Comparison of ENCODE assay signal across 27 cellular contexts in genomic region chr4:186424745-186425144, GRCh38.
DNase-seq lines count a peak whose midpoint lies in the region; ATAC-seq, FAIRE-seq and TF ChIP-seq lines count a peak whose summit lies in the region.
"Had no signal": no experiment of that assay in that cellular context is flagged by ENCODE, and none has a peak within 500 bp of the region (broad histone marks: within the 10 kb centered on the region; RNA-seq: fewer than 3 reads in every experiment).

No MANE protein-coding gene starts in this region.

- H3K4me1 ChIP-seq in HepG2 (ENCODE audit: insufficient read depth, low read length) (no peaks in the 10 kb centered on the region), right lobe of liver (no peaks in the 10 kb centered on the region), HEK293 (ENCODE audit: control insufficient read depth, insufficient read depth, low read length) (no peaks in the 10 kb centered on the region), H9 (ENCODE audit: insufficient read depth, low read length) (no peaks in the 10 kb centered on the region)
- H3K4me1 ChIP-seq: BE2C, BLaER1 had no signal

- H3K18ac ChIP-seq in H9 (ENCODE audit: insufficient read length, low read depth, low read length) = no peak overlapping the region

- in situ Hi-C loops in HepG2 (cut with HindIII; ENCODE audit: extremely low pct_ligation_motif_present, low pct_unique_long_range_greater_than_20kb) = no loop called here

- H3K4me3 ChIP-seq in HepG2 (replicated peaks in 1 of 3; ENCODE audit: insufficient read depth in 1 of 3, low read depth in 2 of 3, low read length in 3 of 3) (no peak overlapping the region), right lobe of liver (no peak overlapping the region), HEK293 (ENCODE audit: low read depth, low read length) (no peak overlapping the region)
- H3K4me3 ChIP-seq: BLaER1, GM12878 had no signal

- TF ChIP-seq CTCF in HepG2 (CRISPR knock-in tag; IDR thresholded peaks at IDR 0.05) (no peak), right lobe of liver (IDR thresholded peaks at IDR 0.05) (no peak), HEK293 (tag by site-specific recombination; IDR thresholded peaks at IDR 0.05) (no peak), H9 (conservative IDR thresholded peaks at IDR 0.05) (no peak)

- no TSS peak for BruUV-seq in HepG2 (replicated peaks; lab: Mats Ljungman, UMichigan)

- H2BK120ac ChIP-seq in H9 (ENCODE audit: low read depth, low read length, poor library complexity, severe bottlenecking) = no peak overlapping the region

- no peak overlapping the region for H3K23ac ChIP-seq in H9 (ENCODE audit: insufficient read length, low read depth, low read length)

- CTCF ChIA-PET in HepG2 (lab: Yijun Ruan, JAX; ENCODE audit: low intra/inter-chr PET ratio, low total read pairs) (no interaction called here), HEK293 (lab: Yijun Ruan, JAX) (no interaction called here)

- TF ChIP-seq POLR2A in HepG2 (IDR thresholded peaks at IDR 0.05; ENCODE audit: insufficient read depth in 1 of 2, low read depth in 2 of 2, low read length in 2 of 2) (no peak), right lobe of liver (IDR thresholded peaks at IDR 0.05) (no peak)

- no peak for FAIRE-seq in HepG2 (lab: Jason Lieb, UNC)
- FAIRE-seq: A204.1, GM12878, GM12892, GM18507, GM19239 had no signal

- H2BK15ac ChIP-seq in H9 (ENCODE audit: low read depth, low read length) = no peak overlapping the region

- no peak overlapping the region for H2BK12ac ChIP-seq in H9 (ENCODE audit: insufficient read length, low read depth, low read length)

- no peaks in the 10 kb centered on the region for H3K4me1 Mint-ChIP-seq in H9
- H3K4me1 Mint-ChIP-seq: CD14-positive monocyte; CD4-positive, alpha-beta memory T cell; CD4-positive, CD25-positive, alpha-beta regulatory T cell; CD8-positive, alpha-beta memory T cell had no signal

- H3K9me3 Mint-ChIP-seq in H9 = no peaks in the 10 kb centered on the region
- H3K9me3 Mint-ChIP-seq: CD4-positive, CD25-positive, alpha-beta regulatory T cell; CD8-positive, alpha-beta memory T cell had no signal

- no peak overlapping the region for H4K8ac ChIP-seq in H9 (replicated peaks; ENCODE audit: insufficient read length, low read depth, low read length)

- H3K36me3 Mint-ChIP-seq in H9 (ENCODE audit: insufficient read depth in 1 of 3, low read depth in 3 of 3) = no peaks in the 10 kb centered on the region
- H3K36me3 Mint-ChIP-seq: CD14-positive monocyte; CD4-positive, alpha-beta memory T cell; CD4-positive, CD25-positive, alpha-beta regulatory T cell; CD8-positive, alpha-beta memory T cell had no signal

- no peak for ATAC-seq in HepG2
- no peak for ATAC-seq in right lobe of liver
- no peak for ATAC-seq in GM18511 (IDR thresholded peaks at IDR 0.05; ENCODE audit: unreplicated experiment)
- ATAC-seq: GM12878 had no signal

- no peak overlapping the region for H2BK20ac ChIP-seq in H9 (ENCODE audit: low read depth, low read length, poor library complexity, severe bottlenecking)

- H3K56ac ChIP-seq in H9 (ENCODE audit: insufficient read length, low read depth, low read length) = no peak overlapping the region

- H3K27me3 ChIP-seq in HepG2 (ENCODE audit: control insufficient read depth in 1 of 2, insufficient read depth in 2 of 2, low read length in 2 of 2) (peaks cover 1 to 5% of the 10 kb centered on the region in 2 experiments), right lobe of liver (no peaks in the 10 kb centered on the region), H9 (ENCODE audit: insufficient read depth, low read length) (no peaks in the 10 kb centered on the region)
- H3K27me3 ChIP-seq: BE2C, BLaER1 had no signal

- H3K36me3 ChIP-seq in HepG2 (replicated peaks in 1 of 2; ENCODE audit: control insufficient read depth in 1 of 2, insufficient read depth in 2 of 2, low read length in 2 of 2) = no peaks in the 10 kb centered on the region
- H3K36me3 ChIP-seq in right lobe of liver = no peaks in the 10 kb centered on the region
- no peaks in the 10 kb centered on the region for H3K36me3 ChIP-seq in HEK293 (ENCODE audit: control insufficient read depth in 2 of 2, insufficient read depth in 1 of 2, low read length in 2 of 2)
- H3K36me3 ChIP-seq: BE2C, BLaER1 had no signal

- intact Hi-C loops in HepG2 (cut with micrococcal nuclease; ENCODE audit: unreplicated experiment) (no loop called here), right lobe of liver (cut with DNase I) (no loop called here)

- H3K79me1 ChIP-seq in H9 (ENCODE audit: insufficient read depth, low read depth, low read length, poor library complexity, severe bottlenecking) = no peaks in the 10 kb centered on the region

- H3K9ac ChIP-seq in HepG2 (ENCODE audit: insufficient read depth, low read depth, low read length) (no peak overlapping the region), H9 (ENCODE audit: extremely low read depth, insufficient read length, low read length) (no peak overlapping the region)
- H3K9ac ChIP-seq: BLaER1 had no signal

- H2AFZ ChIP-seq in HepG2 (ENCODE audit: low read length) = no peak overlapping the region
- H2AFZ ChIP-seq in H9 (ENCODE audit: low read length) = no peak overlapping the region

- H3K79me2 ChIP-seq in HepG2 (ENCODE audit: insufficient read depth, low read length) (no peaks in the 10 kb centered on the region), H9 (ENCODE audit: insufficient read depth, low read length) (no peaks in the 10 kb centered on the region)

- no peak overlapping the region for H3K27ac Mint-ChIP-seq in H9
- H3K27ac Mint-ChIP-seq: CD14-positive monocyte; CD4-positive, alpha-beta memory T cell; CD4-positive, CD25-positive, alpha-beta regulatory T cell; CD8-positive, alpha-beta memory T cell had no signal

- no peak overlapping the region for H3K4me2 ChIP-seq in HepG2 (ENCODE audit: low read depth, low read length)
- no peak overlapping the region for H3K4me2 ChIP-seq in H9 (ENCODE audit: insufficient read depth, insufficient read length, low read length)
- H3K4me2 ChIP-seq: BLaER1 had no signal

- TF ChIP-seq RAD21 in HepG2 (CRISPR knock-in tag; IDR thresholded peaks at IDR 0.05) = no peak

- H3K4me3 Mint-ChIP-seq in H9 = no peak overlapping the region
- H3K4me3 Mint-ChIP-seq: CD14-positive monocyte; CD4-positive, alpha-beta memory T cell; CD4-positive, CD25-positive, alpha-beta regulatory T cell; CD8-positive, alpha-beta memory T cell had no signal

- no peaks in the 10 kb centered on the region for H3K23me2 ChIP-seq in H9 (ENCODE audit: insufficient read length, low read depth, low read length, poor library complexity, severe bottlenecking)

- H3K9me3 ChIP-seq in HepG2 (ENCODE audit: low read length) = no peaks in the 10 kb centered on the region
- H3K9me3 ChIP-seq in right lobe of liver = no peaks in the 10 kb centered on the region
- H3K9me3 ChIP-seq in HEK293 (ENCODE audit: control insufficient read depth, insufficient read depth, low read depth, low read length) = no peaks in the 10 kb centered on the region
- no peaks in the 10 kb centered on the region for H3K9me3 ChIP-seq in H9 (ENCODE audit: control insufficient read depth, low read depth, low read length)
- H3K9me3 ChIP-seq: BE2C, BLaER1 had no signal

- H3T11ph ChIP-seq in H9 (ENCODE audit: low read length) = no peak overlapping the region

- no peak overlapping the region for H2AK5ac ChIP-seq in H9 (ENCODE audit: insufficient read length, low read length)

- no peaks in the 10 kb centered on the region; the same call in 1 of the 2 replicates for H3K27me3 Mint-ChIP-seq in H9 (ENCODE audit: low read depth)
- H3K27me3 Mint-ChIP-seq: CD4-positive, alpha-beta memory T cell; CD4-positive, CD25-positive, alpha-beta regulatory T cell had no signal

- no peak overlapping the region for H3K4ac ChIP-seq in H9 (ENCODE audit: low read depth, low read length)

- H2BK5ac ChIP-seq in H9 (ENCODE audit: insufficient read length, low read length) = no peak overlapping the region

- DNase-seq in HepG2 (ENCODE audit: low spot score) (no peak), right lobe of liver (no peak), H9 (no peak)
- DNase-seq: 8988T; ACHN; BE2C; C1 segment of cervical spinal cord; CD4-positive, alpha-beta memory T cell; CD4-positive, CD25-positive, alpha-beta regulatory T cell; CD8-positive, alpha-beta memory T cell; COR-L47; DMS 273 treated with DMSO at 0.1 percent for 48 hours; DMS153; DMS53; DMS79; DND-41; EL; GDM1 had no signal

- H3K14ac ChIP-seq in H9 (ENCODE audit: insufficient read depth, low read length) = no peak overlapping the region

- WGBS in HepG2 (ENCODE audit: low lambda C conversion rate) = 10% methylated on average over 4 of the region's 4 CpGs
- 53% methylated on average over 4 of the region's 4 CpGs for WGBS in right lobe of liver (ENCODE audit: insufficient coverage, low coverage, low lambda C conversion rate, missing lambda C conversion rate)
- WGBS in H9 (ENCODE audit: extremely low coverage, insufficient read length, low lambda C conversion rate) = no CpG with 5 or more reads among the region's 4 CpGs

- POLR2A ChIA-PET in HepG2 (lab: Yijun Ruan, JAX) (no interaction called here), HEK293 (lab: Yijun Ruan, JAX) (no interaction called here)

- no peak overlapping the region for H3K27ac ChIP-seq in HepG2 (ENCODE audit: extremely low read length, insufficient read depth, low read length)
- no peak overlapping the region for H3K27ac ChIP-seq in right lobe of liver
- no peak overlapping the region for H3K27ac ChIP-seq in HEK293 (ENCODE audit: extremely low read depth, low read depth, low read length)
- no peak overlapping the region for H3K27ac ChIP-seq in H9 (ENCODE audit: insufficient read length, low read depth, low read length)
- H3K27ac ChIP-seq: BLaER1 had no signal

- TF ChIP-seq EP300 in HepG2 (IDR thresholded peaks at IDR 0.05; ENCODE audit: low read depth in 2 of 2, low read length in 2 of 2) (no peak), HepG2 (CRISPR knock-in tag; IDR thresholded peaks at IDR 0.05; ENCODE audit: borderline replicate concordance) (no peak)

- no peak overlapping the region for H4K5ac ChIP-seq in H9 (ENCODE audit: insufficient read length, low read depth, low read length)

- no peaks in the 10 kb centered on the region for H4K20me1 ChIP-seq in HepG2 (ENCODE audit: insufficient read depth, low read length)
- no peaks in the 10 kb centered on the region for H4K20me1 ChIP-seq in H9 (ENCODE audit: control insufficient read depth, insufficient read depth, insufficient read length)
- H4K20me1 ChIP-seq: BLaER1 had no signal

- H4K91ac ChIP-seq in H9 (ENCODE audit: insufficient read length, low read depth, low read length) = no peak overlapping the region

TF ChIP-seq in HepG2, 621 proteins besides CTCF, POLR2A, EP300 and RAD21:
- peak; percentile 82 for TF ChIP-seq ATF7 (IDR thresholded peaks at IDR 0.05)
- TF ChIP-seq ATF7 (CRISPR knock-in tag; IDR thresholded peaks at IDR 0.05) = no peak
- peak; percentile 94 for TF ChIP-seq CREB1 (IDR thresholded peaks at IDR 0.05)
- TF ChIP-seq CREB1 (CRISPR knock-in tag; IDR thresholded peaks at IDR 0.05) = no peak
- no peak for TF ChIP-seq WIZ (CRISPR knock-in tag; IDR thresholded peaks at IDR 0.05)

TF ChIP-seq in HEK293, 187 proteins besides CTCF, POLR2A, EP300 and RAD21 (continues in another document):
- TF ChIP-seq ZNF777 (tag by site-specific recombination; IDR thresholded peaks at IDR 0.05; ENCODE audit: borderline replicate concordance) = no peak

Comparison
In these comparisons a context has a peak if more than half of its experiments do, and no peak if none do; other contexts are left out.
1. Of the 63 proteins assayed by ChIP-seq in both HepG2 and HEK293: peak only in HepG2: none; only in HEK293: ATF2; in both: none; in neither: 62.